In genomic region chr20:60341062-60341461, GRCh38 we compare ENCODE assay signal across 15 cellular contexts.
DNase-seq lines count a peak whose midpoint lies in the region; ATAC-seq and TF ChIP-seq lines count a peak whose summit lies in the region.
"Had no signal": no experiment of that assay in that cellular context is flagged by ENCODE, and none has a peak within 500 bp of the region (broad histone marks: within the 10 kb centered on the region; RNA-seq: fewer than 3 reads in every experiment).

No MANE protein-coding gene starts in this region.

- peaks cover 54% of the 10 kb centered on the region for H3K27me3 ChIP-seq in WERI-Rb-1 (ENCODE audit: insufficient read depth, low read depth, severe bottlenecking)
- H3K27me3 ChIP-seq: BE2C had no signal

- no peak for ATAC-seq in GM18511 (IDR thresholded peaks at IDR 0.05; ENCODE audit: unreplicated experiment)
- ATAC-seq: HCT116 had no signal

- H3K36me3 ChIP-seq in WERI-Rb-1: no peaks in the 10 kb centered on the region
- H3K36me3 ChIP-seq: BE2C had no signal

- no peak for TF ChIP-seq CTCF in WERI-Rb-1 (IDR thresholded peaks at IDR 0.05; ENCODE audit: low read depth, low read length)

- no peaks in the 10 kb centered on the region for H3K9me3 ChIP-seq in WERI-Rb-1 (ENCODE audit: severe bottlenecking)
- H3K9me3 ChIP-seq: BE2C had no signal

- peak; percentile 87 for DNase-seq in Jurkat, Clone E6-1 (ENCODE audit: low read depth, low spot score)
- DNase-seq in WERI-Rb-1 (peak; percentile 15), mucosa of gallbladder (ENCODE audit: low spot score) (peak; percentile 21), kidney tubule cell (ENCODE audit: low spot score) (no peak), NCI-H1105 (lab: John Stamatoyannopoulos, UW) (no peak)
- DNase-seq: BE2C; C1 segment of cervical spinal cord; CD4-positive, CD25-positive, alpha-beta regulatory T cell; CD8-positive, alpha-beta memory T cell; COR-L47; DMS 273 treated with DMSO at 0.1 percent for 48 hours; GOT3; H7 had no signal

- H3K4me3 ChIP-seq in Jurkat, Clone E6-1 (ENCODE audit: low read length): no peak overlapping the region
- no peak overlapping the region for H3K4me3 ChIP-seq in WERI-Rb-1 (ENCODE audit: low read depth, low read length)

- no peak overlapping the region for H3K27ac ChIP-seq in WERI-Rb-1

Comparison
In these comparisons a context has a peak if more than half of its experiments do, and no peak if none do; other contexts are left out.
1. DNase-seq: peak in Jurkat, Clone E6-1 (single experiment), WERI-Rb-1 (single experiment) and mucosa of gallbladder (single experiment); none in kidney tubule cell (single experiment) and NCI-H1105 (single experiment).